1 cellular context compared by ENCODE assay signal in genomic region chr4:41661447-41662076, GRCh38.
TF ChIP-seq lines count a peak whose summit lies in the region.

No MANE protein-coding gene starts in this region.

TF ChIP-seq in Ishikawa, 13 proteins besides CTCF, POLR2A, EP300 and RAD21 (continued from another document):
- TF ChIP-seq, protein P1, sequence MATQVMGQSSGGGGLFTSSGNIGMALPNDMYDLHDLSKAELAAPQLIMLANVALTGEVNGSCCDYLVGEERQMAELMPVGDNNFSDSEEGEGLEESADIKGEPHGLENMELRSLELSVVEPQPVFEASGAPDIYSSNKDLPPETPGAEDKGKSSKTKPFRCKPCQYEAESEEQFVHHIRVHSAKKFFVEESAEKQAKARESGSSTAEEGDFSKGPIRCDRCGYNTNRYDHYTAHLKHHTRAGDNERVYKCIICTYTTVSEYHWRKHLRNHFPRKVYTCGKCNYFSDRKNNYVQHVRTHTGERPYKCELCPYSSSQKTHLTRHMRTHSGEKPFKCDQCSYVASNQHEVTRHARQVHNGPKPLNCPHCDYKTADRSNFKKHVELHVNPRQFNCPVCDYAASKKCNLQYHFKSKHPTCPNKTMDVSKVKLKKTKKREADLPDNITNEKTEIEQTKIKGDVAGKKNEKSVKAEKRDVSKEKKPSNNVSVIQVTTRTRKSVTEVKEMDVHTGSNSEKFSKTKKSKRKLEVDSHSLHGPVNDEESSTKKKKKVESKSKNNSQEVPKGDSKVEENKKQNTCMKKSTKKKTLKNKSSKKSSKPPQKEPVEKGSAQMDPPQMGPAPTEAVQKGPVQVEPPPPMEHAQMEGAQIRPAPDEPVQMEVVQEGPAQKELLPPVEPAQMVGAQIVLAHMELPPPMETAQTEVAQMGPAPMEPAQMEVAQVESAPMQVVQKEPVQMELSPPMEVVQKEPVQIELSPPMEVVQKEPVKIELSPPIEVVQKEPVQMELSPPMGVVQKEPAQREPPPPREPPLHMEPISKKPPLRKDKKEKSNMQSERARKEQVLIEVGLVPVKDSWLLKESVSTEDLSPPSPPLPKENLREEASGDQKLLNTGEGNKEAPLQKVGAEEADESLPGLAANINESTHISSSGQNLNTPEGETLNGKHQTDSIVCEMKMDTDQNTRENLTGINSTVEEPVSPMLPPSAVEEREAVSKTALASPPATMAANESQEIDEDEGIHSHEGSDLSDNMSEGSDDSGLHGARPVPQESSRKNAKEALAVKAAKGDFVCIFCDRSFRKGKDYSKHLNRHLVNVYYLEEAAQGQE (IDR thresholded peaks at IDR 0.05; ENCODE audit: low read depth) = no peak
- TF ChIP-seq YY1 (IDR thresholded peaks at IDR 0.05; ENCODE audit: low read depth) (no peak), NFIC (IDR thresholded peaks at IDR 0.05) (no peak), TCF12 (IDR thresholded peaks at IDR 0.05; ENCODE audit: low read depth) (no peak)
- TF ChIP-seq, protein P2, sequence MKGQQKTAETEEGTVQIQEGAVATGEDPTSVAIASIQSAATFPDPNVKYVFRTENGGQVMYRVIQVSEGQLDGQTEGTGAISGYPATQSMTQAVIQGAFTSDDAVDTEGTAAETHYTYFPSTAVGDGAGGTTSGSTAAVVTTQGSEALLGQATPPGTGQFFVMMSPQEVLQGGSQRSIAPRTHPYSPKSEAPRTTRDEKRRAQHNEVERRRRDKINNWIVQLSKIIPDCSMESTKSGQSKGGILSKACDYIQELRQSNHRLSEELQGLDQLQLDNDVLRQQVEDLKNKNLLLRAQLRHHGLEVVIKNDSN (IDR thresholded peaks at IDR 0.05) = no peak
TF ChIP-seq in Ishikawa: peak in this region for 0.
